30 cellular contexts compared by ENCODE assay signal in genomic region chr2:66853-67252, GRCh38. TPM values are rescaled to one million over a fixed set of nuclear protein-coding genes. Genes with fewer than 3 reads are reported as not detected.
"Had no signal": no experiment of that assay in that cellular context is flagged by ENCODE, and none has a peak within 500 bp of the region (broad histone marks: within the 10 kb centered on the region; RNA-seq: fewer than 3 reads in every experiment).

No MANE protein-coding gene starts in this region.

- ATAC-seq: natural killer cell; psoas muscle; right cardiac atrium; right lobe of liver; stimulated activated effector memory CD8-positive, alpha-beta T cell treated with anti-CD3 and anti-CD28 coated beads, Interleukin-12 subunit alpha, Interleukin-12 subunit beta, amount 100 ng/mL, for 72 hours; stimulated activated naive B cell treated with anti-CD40 and anti-IgM and Interleukin-4, amounts not matched to agents 10 μg/mL and 1 μg/mL and 100 μg/mL, for 72 hours; upper lobe of right lung had no signal

- H3K4me1 Mint-ChIP-seq: natural killer cell; stimulated activated effector memory CD8-positive, alpha-beta T cell treated with anti-CD3 and anti-CD28 coated beads, Interleukin-12 subunit alpha, Interleukin-12 subunit beta, amount 100 ng/mL, for 72 hours; stimulated activated naive B cell treated with anti-CD40 and anti-IgM and Interleukin-4, amounts not matched to agents 10 μg/mL and 1 μg/mL and 100 μg/mL, for 72 hours had no signal

- H3K9me3 Mint-ChIP-seq: natural killer cell; nephron; neural progenitor cell; stimulated activated effector memory CD8-positive, alpha-beta T cell treated with anti-CD3 and anti-CD28 coated beads, Interleukin-12 subunit alpha, Interleukin-12 subunit beta, amount 100 ng/mL, for 72 hours; stimulated activated naive B cell treated with anti-CD40 and anti-IgM and Interleukin-4, amounts not matched to agents 10 μg/mL and 1 μg/mL and 100 μg/mL, for 72 hours; stimulated activated naive CD8-positive, alpha-beta T cell treated with anti-CD3 and anti-CD28 coated beads, Interleukin-15, Interleukin-2, amounts not matched to agents 100 ng/mL and 50 ng/mL, for 24 hours; type B pancreatic cell had no signal

- H3K4me1 ChIP-seq: parathyroid adenoma, psoas muscle, sigmoid colon, testis, tibial artery, upper lobe of right lung, uterus had no signal

- H3K4me2 ChIP-seq: neural progenitor cell had no signal

- H3K4me3 Mint-ChIP-seq: natural killer cell; nephron; neural progenitor cell; stimulated activated effector memory CD8-positive, alpha-beta T cell treated with anti-CD3 and anti-CD28 coated beads, Interleukin-12 subunit alpha, Interleukin-12 subunit beta, amount 100 ng/mL, for 72 hours; stimulated activated naive B cell treated with anti-CD40 and anti-IgM and Interleukin-4, amounts not matched to agents 10 μg/mL and 1 μg/mL and 100 μg/mL, for 72 hours; stimulated activated naive CD8-positive, alpha-beta T cell treated with anti-CD3 and anti-CD28 coated beads, Interleukin-15, Interleukin-2, amounts not matched to agents 100 ng/mL and 50 ng/mL, for 24 hours; type B pancreatic cell had no signal

- H3K79me2 ChIP-seq: parathyroid adenoma had no signal

- H3K36me3 ChIP-seq: neural progenitor cell, ovary, right lobe of liver, sigmoid colon, suprapubic skin, tibial artery, transverse colon, upper lobe of right lung, uterus had no signal

- H3K4me3 ChIP-seq: neural progenitor cell, ovary, psoas muscle, right lobe of liver, sigmoid colon, suprapubic skin, testis, tibial artery, transverse colon, upper lobe of right lung, uterus had no signal

- H3K27ac ChIP-seq: neural progenitor cell, ovary, parathyroid adenoma, psoas muscle, right lobe of liver, sigmoid colon, suprapubic skin, testis, tibial artery, transverse colon, upper lobe of right lung, uterus had no signal

- FAIRE-seq: small intestine had no signal

- H3K27me3 Mint-ChIP-seq: type B pancreatic cell had no signal

- DNase-seq: natural killer cell; occipital lobe; ovary; posterior cingulate gyrus; psoas muscle; right cardiac atrium; right lobe of liver; sigmoid colon; small intestine; stimulated activated CD4-positive, alpha-beta T cell treated with anti-CD3 and anti-CD28 coated beads, Interleukin-15, amount 100 ng/mL, for 24 hours; stimulated activated CD4-positive, alpha-beta T cell treated with anti-CD3 and anti-CD28 coated beads, Interleukin-2, amount 100 ng/mL, for 24 hours; stimulated activated CD4-positive, alpha-beta T cell treated with anti-CD3 and anti-CD28 coated beads, Interleukin-2, amount 100 ng/mL, for 48 hours; stimulated activated CD4-positive, alpha-beta T cell treated with anti-CD3 and anti-CD28 coated beads, Interleukin-4, amount 100 ng/mL, for 24 hours; stimulated activated naive B cell treated with anti-CD40 and anti-IgM and Interleukin-4, amounts not matched to agents 10 μg/mL and 1 μg/mL and 100 μg/mL, for 72 hours; stimulated activated naive CD4-positive, alpha-beta T cell treated with Interleukin-2 at 50 U/mL for 16 hours; substantia nigra; testis; tibial artery; transverse colon; upper lobe of right lung; uterus had no signal

- H3K9me3 ChIP-seq: ovary, psoas muscle, right lobe of liver, sigmoid colon, suprapubic skin, testis, transverse colon, upper lobe of right lung, uterus had no signal

- H3K27me3 ChIP-seq: neural progenitor cell, ovary, right lobe of liver, sigmoid colon, suprapubic skin, testis, transverse colon, uterus had no signal

- H3K9ac ChIP-seq: neural progenitor cell, parathyroid adenoma had no signal

- H2AFZ ChIP-seq: neural progenitor cell, parathyroid adenoma had no signal

- H3K36me3 Mint-ChIP-seq: natural killer cell; neural progenitor cell; stimulated activated effector memory CD8-positive, alpha-beta T cell treated with anti-CD3 and anti-CD28 coated beads, Interleukin-12 subunit alpha, Interleukin-12 subunit beta, amount 100 ng/mL, for 72 hours; stimulated activated naive B cell treated with anti-CD40 and anti-IgM and Interleukin-4, amounts not matched to agents 10 μg/mL and 1 μg/mL and 100 μg/mL, for 72 hours; type B pancreatic cell had no signal

- H3K27ac Mint-ChIP-seq: natural killer cell; neural progenitor cell; progenitor cell of endocrine pancreas; stimulated activated effector memory CD8-positive, alpha-beta T cell treated with anti-CD3 and anti-CD28 coated beads, Interleukin-12 subunit alpha, Interleukin-12 subunit beta, amount 100 ng/mL, for 72 hours; stimulated activated naive B cell treated with anti-CD40 and anti-IgM and Interleukin-4, amounts not matched to agents 10 μg/mL and 1 μg/mL and 100 μg/mL, for 72 hours; stimulated activated naive CD8-positive, alpha-beta T cell treated with anti-CD3 and anti-CD28 coated beads, Interleukin-15, Interleukin-2, amounts not matched to agents 100 ng/mL and 50 ng/mL, for 24 hours; type B pancreatic cell had no signal

RNA-seq across cellular contexts. Expression of gene FAM110C, which starts 20.5 kb away (rescaled TPM):
- total RNA-seq: osteoblast had no signal
